Comparison of ENCODE assay signal across 14 cellular contexts in the genomic region with DNA sequence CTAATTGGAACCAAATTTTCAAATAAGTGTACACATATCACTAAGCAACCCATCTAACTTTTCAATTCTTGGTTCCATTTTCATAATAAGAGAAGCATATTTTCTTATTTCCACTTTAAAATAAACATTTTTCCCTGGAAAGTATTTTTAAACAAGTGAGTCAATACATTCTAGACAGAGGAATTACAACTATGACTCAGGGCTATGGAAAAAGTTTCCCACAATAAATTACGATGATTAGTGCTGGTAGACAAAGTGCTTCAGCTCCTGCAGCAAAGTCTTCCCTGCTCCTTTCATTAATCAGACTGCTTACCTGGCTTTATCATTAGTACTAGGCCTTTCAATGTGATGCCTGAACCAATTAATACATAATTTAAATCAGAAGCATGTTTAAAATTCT.
DNase-seq lines count a peak whose midpoint lies in the region; ATAC-seq and TF ChIP-seq lines count a peak whose summit lies in the region.
"Had no signal": no experiment of that assay in that cellular context is flagged by ENCODE, and none has a peak within 500 bp of the region (broad histone marks: within the 10 kb centered on the region; RNA-seq: fewer than 3 reads in every experiment).

No MANE protein-coding gene starts in this region.

- no peaks in the 10 kb centered on the region for H4K20me1 ChIP-seq in smooth muscle cell (ENCODE audit: low read depth)

- no peaks in the 10 kb centered on the region for H3K79me2 ChIP-seq in smooth muscle cell (ENCODE audit: low read depth)

- H3K27ac ChIP-seq in smooth muscle cell (ENCODE audit: low read depth) (peak overlapping the region; percentile 78), coronary artery (peak overlapping the region in 1 of 2 donors; percentile 72)
- H3K27ac ChIP-seq: upper lobe of left lung had no signal

- peak overlapping the region; percentile 30 for H3K4me2 ChIP-seq in smooth muscle cell

- H2AFZ ChIP-seq in smooth muscle cell (ENCODE audit: low read depth), result no peak overlapping the region

- H3K36me3 ChIP-seq in smooth muscle cell (ENCODE audit: low read depth), result no peaks in the 10 kb centered on the region
- H3K36me3 ChIP-seq: upper lobe of left lung had no signal

- H3K4me1 ChIP-seq in smooth muscle cell (ENCODE audit: low read depth), result peaks cover 10% of the 10 kb centered on the region
- H3K4me1 ChIP-seq: upper lobe of left lung had no signal

- H3K4me3 ChIP-seq in fibroblast of villous mesenchyme (ENCODE audit: low read depth, low read length) (no peak overlapping the region), smooth muscle cell (no peak overlapping the region), coronary artery (no peak overlapping the region)
- H3K4me3 ChIP-seq: upper lobe of left lung had no signal

- 0% methylated on average over 1 of the region's 1 CpG for WGBS in smooth muscle cell (ENCODE audit: low lambda C conversion rate)

- peak; percentile 20 for DNase-seq in GM04504 (ENCODE audit: low read depth)
- DNase-seq in amniotic epithelial cell (ENCODE audit: low read depth), result peak; percentile 94
- DNase-seq in fibroblast of villous mesenchyme (ENCODE audit: low read depth), result peak; percentile 89
- DNase-seq in smooth muscle cell (lab: John Stamatoyannopoulos, UW; ENCODE audit: unreplicated experiment), result no peak
- DNase-seq in coronary artery (ENCODE audit: low spot score), result no peak
- DNase-seq: activated CD4-positive, alpha-beta T cell treated with anti-CD3 and anti-CD28 coated beads for 4 hours; CD4-positive, alpha-beta T cell; Karpas-422; NCI-H1694 treated with DMSO at 0.1 percent for 48 hours; NCI-H524 treated with DMSO at 0.1 percent for 48 hours; T-helper 17 cell; upper lobe of left lung had no signal

- TF ChIP-seq CTCF in fibroblast of villous mesenchyme (IDR thresholded peaks at IDR 0.05; ENCODE audit: insufficient read depth, low read depth, low read length) (no peak), smooth muscle cell (IDR thresholded peaks at IDR 0.05; ENCODE audit: borderline replicate concordance, insufficient read depth, poor library complexity, severe bottlenecking) (no peak), coronary artery (IDR thresholded peaks at IDR 0.05) (no peak)

- H3K9me3 ChIP-seq in smooth muscle cell (replicated peaks; ENCODE audit: low read depth), result no peaks in the 10 kb centered on the region
- H3K9me3 ChIP-seq: upper lobe of left lung had no signal

- H3K27me3 ChIP-seq in smooth muscle cell (ENCODE audit: low read depth), result no peaks in the 10 kb centered on the region
- H3K27me3 ChIP-seq: upper lobe of left lung had no signal

- H3K9ac ChIP-seq in smooth muscle cell (ENCODE audit: low read depth), result no peak overlapping the region

- ATAC-seq in GM19395 (IDR thresholded peaks at IDR 0.05; ENCODE audit: unreplicated experiment) (no peak), HG03565 (IDR thresholded peaks at IDR 0.05; ENCODE audit: unreplicated experiment) (no peak)
- ATAC-seq: T-helper 17 cell had no signal

- no peaks in the 10 kb centered on the region for H3F3A ChIP-seq in smooth muscle cell (ENCODE audit: low read depth)

Comparison
In these comparisons a context has a peak if more than half of its experiments do, and no peak if none do; other contexts are left out.
1. DNase-seq: peak in GM04504 (single experiment), amniotic epithelial cell (single experiment) and fibroblast of villous mesenchyme (single experiment); none in smooth muscle cell (single experiment) and coronary artery (single experiment).